ENCODE assay signal across 8 cellular contexts in the genomic region with DNA sequence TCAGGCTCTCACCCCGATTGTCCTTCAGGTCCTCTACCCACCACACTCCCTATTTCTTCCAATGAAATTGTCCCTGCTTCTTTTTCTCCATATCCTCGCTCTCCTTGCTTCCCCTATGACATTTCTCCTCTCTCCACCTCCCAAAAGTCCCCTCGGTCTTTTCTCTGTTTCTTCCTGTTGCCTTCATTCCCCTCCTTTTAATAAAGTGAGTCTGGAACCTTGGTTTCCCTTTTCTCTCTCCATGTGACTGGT. TPM values are rescaled to one million over a fixed set of nuclear protein-coding genes. Genes with fewer than 3 reads are reported as not detected.
DNase-seq lines count a peak whose midpoint lies in the region; ATAC-seq, FAIRE-seq and TF ChIP-seq lines count a peak whose summit lies in the region.

No MANE protein-coding gene starts in this region.

- H3K4me2 ChIP-seq in osteoblast (ENCODE audit: insufficient read depth, low read length), result peak overlapping the region; percentile 93

- DNase-seq in GM19239 (ENCODE audit: insufficient read length, low spot score) (peak; percentile 40), Panc1 (ENCODE audit: low read depth, low spot score) (no peak), epithelial cell of esophagus (ENCODE audit: low read depth) (no peak), osteoblast (ENCODE audit: insufficient read length, low spot score, missing footprints) (no peak), cerebellar nuclear complex (lab: John Stamatoyannopoulos, UW) (no peak), GM13977 (ENCODE audit: low spot score) (no peak), NCI-H82 (lab: John Stamatoyannopoulos, UW) (no peak), NCI-H524 treated with DMSO at 0.1 percent for 48 hours (lab: John Stamatoyannopoulos, UW) (no peak)

- H3K79me2 ChIP-seq in osteoblast (ENCODE audit: insufficient read depth, low read length), result peaks cover 44% of the 10 kb centered on the region

- peak overlapping the region; percentile 100 for H2AFZ ChIP-seq in osteoblast (ENCODE audit: low read length)

- H3K27ac ChIP-seq in Panc1 (ENCODE audit: low read length) (peak overlapping the region; percentile 99), osteoblast (ENCODE audit: low read depth, low read length) (peak overlapping the region; percentile 98)

- POLR2A ChIA-PET in Panc1 (lab: Charles Lee), result no interaction called here

- peaks cover 2% of the 10 kb centered on the region; the same call in 1 of the 2 replicates for H3K36me3 ChIP-seq in Panc1 (ENCODE audit: control insufficient read depth, insufficient read depth, low read length)
- peaks cover 22% of the 10 kb centered on the region for H3K36me3 ChIP-seq in osteoblast (ENCODE audit: insufficient read depth, low read length)

- H3K9me3 ChIP-seq in Panc1 (ENCODE audit: control insufficient read depth, insufficient read depth, low read depth, low read length) (no peaks in the 10 kb centered on the region), osteoblast (ENCODE audit: low read depth, low read length) (no peaks in the 10 kb centered on the region)

- H4K20me1 ChIP-seq in osteoblast (ENCODE audit: insufficient read depth, low read length), result peaks cover 27% of the 10 kb centered on the region

- in situ Hi-C loops in Panc1 (cut with HindIII; ENCODE audit: low pct_unique_long_range_greater_than_20kb, low sequenced_read_pairs), result no loop called here
- in situ Hi-C loops in GM13977 (cut with MboI; ENCODE audit: low pct_unique_long_range_greater_than_20kb, low sequenced_read_pairs, unreplicated experiment), result no loop called here

- H3K4me1 ChIP-seq in Panc1 (ENCODE audit: control insufficient read depth, insufficient read depth, low read length), result no peaks in the 10 kb centered on the region; the same call in 1 of the 2 replicates
- H3K4me1 ChIP-seq in osteoblast (ENCODE audit: insufficient read depth, low read length), result peaks cover 20% of the 10 kb centered on the region

- BruUV-seq in Panc1 (replicated peaks; lab: Mats Ljungman, UMichigan), result TSS peak; percentile 99

- TF ChIP-seq CTCF in Panc1 (IDR thresholded peaks at IDR 0.05) (no peak), epithelial cell of esophagus (IDR thresholded peaks at IDR 0.05; ENCODE audit: insufficient read depth, low read depth, low read length, missing control alignments) (no peak), osteoblast (IDR thresholded peaks at IDR 0.05; ENCODE audit: extremely low read depth, low read depth, low read length) (no peak), GM13977 (IDR thresholded peaks at IDR 0.05; ENCODE audit: extremely low read depth, insufficient read depth, missing control alignments) (no peak)

- CTCF ChIA-PET in Panc1 (lab: Charles Lee), result no interaction called here

- no peak for ATAC-seq in Panc1

- peak overlapping the region; percentile 84 to 92 for H3K4me3 ChIP-seq in Panc1 (ENCODE audit: low read depth in 2 of 2, low read length in 2 of 2)
- H3K4me3 ChIP-seq in epithelial cell of esophagus (ENCODE audit: low read length), result peak overlapping the region; percentile 94
- peak overlapping the region; percentile 92 for H3K4me3 ChIP-seq in osteoblast (ENCODE audit: insufficient read depth, low read length)

- FAIRE-seq in GM19239 (lab: Jason Lieb, UNC), result no peak

- H3K27me3 ChIP-seq in Panc1 (ENCODE audit: control insufficient read depth, insufficient read depth, low read length), result no peaks in the 10 kb centered on the region
- peaks cover 5% of the 10 kb centered on the region for H3K27me3 ChIP-seq in osteoblast (ENCODE audit: insufficient read depth, low read length)

- intact Hi-C loops in Panc1 (cut with micrococcal nuclease; ENCODE audit: unreplicated experiment), result no loop called here

RNA-seq across cellular contexts. Expression of a gene that starts 0.7 kb away (rescaled TPM):
- total RNA-seq in Panc1 (2021; ENCODE audit: unreplicated experiment), result 15.7 TPM
- polyA plus RNA-seq in Panc1 (2012; ENCODE audit: insufficient read length), result 16.9 TPM
- total RNA-seq in osteoblast, result 13.6 and 13.8 TPM in 2 replicates

RNA-seq across cellular contexts. Expression of a gene that starts 5.3 kb away (rescaled TPM):
- 0.62 TPM for total RNA-seq in Panc1 (2021; ENCODE audit: unreplicated experiment)
- 0.28 TPM for polyA plus RNA-seq in Panc1 (2012; ENCODE audit: insufficient read length)
- under 0.01 TPM in 2 replicates for total RNA-seq in osteoblast

RNA-seq across cellular contexts. Expression of a gene that starts 57.0 kb away (rescaled TPM):
- total RNA-seq in Panc1 (2021; ENCODE audit: unreplicated experiment), result 0.10 TPM
- polyA plus RNA-seq in Panc1 (2012; ENCODE audit: insufficient read length), result 0.22 TPM
- under 0.01 and 0.88 TPM in 2 replicates for total RNA-seq in osteoblast
